In genomic region chr16:53100131-53100748, GRCh38 we compare ENCODE assay signal across 1 cellular context.
TF ChIP-seq lines count a peak whose summit lies in the region.

No MANE protein-coding gene starts in this region.

TF ChIP-seq in GM23338, 12 proteins besides CTCF, POLR2A, EP300 and RAD21 (continued from another document):
- TF ChIP-seq POLR2AphosphoS5 (IDR thresholded peaks at IDR 0.05; ENCODE audit: low read depth) (no peak), EZH2 (IDR thresholded peaks at IDR 0.05; ENCODE audit: low read depth, unreplicated experiment) (no peak), CREB1 (CRISPR knock-in tag; IDR thresholded peaks at IDR 0.05; ENCODE audit: low read depth) (no peak), NANOG (IDR thresholded peaks at IDR 0.05; ENCODE audit: borderline replicate concordance) (no peak), EZH2phosphoT487 (IDR thresholded peaks at IDR 0.05; ENCODE audit: unreplicated experiment) (no peak), STAT1 (IDR thresholded peaks at IDR 0.05; ENCODE audit: unreplicated experiment) (no peak), JUNB (IDR thresholded peaks at IDR 0.05; ENCODE audit: unreplicated experiment) (no peak), ETS1 (IDR thresholded peaks at IDR 0.05) (no peak)
